In the genomic region with DNA sequence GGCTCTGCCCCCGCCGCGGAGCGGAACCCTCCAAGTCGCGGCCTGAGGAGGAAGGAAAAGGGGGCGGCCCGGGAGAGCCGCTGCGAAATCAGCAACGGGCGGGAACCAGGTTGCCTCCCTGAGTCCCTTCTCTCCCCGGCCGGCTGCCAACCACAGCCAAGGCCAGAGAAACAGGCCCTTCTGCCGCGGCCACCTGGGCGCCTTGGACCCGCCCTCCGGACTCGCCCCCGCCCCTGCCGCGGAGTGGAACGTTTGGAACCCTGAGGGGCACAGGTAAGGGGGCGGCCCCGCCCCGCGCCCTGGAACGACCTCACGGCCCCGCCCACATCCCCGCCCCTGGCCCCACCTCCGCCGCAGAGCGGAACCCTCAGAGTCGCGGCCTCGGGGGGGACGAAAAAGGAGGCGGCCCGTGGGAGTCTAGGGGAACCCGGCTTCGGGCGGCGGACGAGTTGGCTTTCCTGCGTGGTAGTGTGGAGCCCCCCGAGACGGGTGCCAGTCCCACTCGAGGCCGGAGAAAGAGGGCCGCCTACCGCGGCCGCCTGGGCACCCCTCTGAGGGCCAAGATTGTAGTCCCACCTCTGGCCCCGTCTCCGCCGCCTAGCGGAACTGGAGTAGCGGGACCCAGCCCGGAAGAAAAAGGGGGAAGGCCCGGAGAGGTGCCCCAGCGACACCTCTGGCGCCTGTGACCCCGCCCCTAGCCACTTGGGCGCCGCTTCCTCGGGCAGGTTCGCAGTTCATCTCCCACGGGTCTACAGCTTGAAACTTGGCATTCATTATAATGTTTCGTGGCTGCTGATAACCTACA, we compare ENCODE assay signal across 1 cellular context.
TF ChIP-seq lines count a peak whose summit lies in the region.

No MANE protein-coding gene starts in this region.

TF ChIP-seq in HepG2, 621 proteins besides CTCF, POLR2A, EP300 and RAD21 (continued from another document and continues in another):
- TF ChIP-seq, protein P1, sequence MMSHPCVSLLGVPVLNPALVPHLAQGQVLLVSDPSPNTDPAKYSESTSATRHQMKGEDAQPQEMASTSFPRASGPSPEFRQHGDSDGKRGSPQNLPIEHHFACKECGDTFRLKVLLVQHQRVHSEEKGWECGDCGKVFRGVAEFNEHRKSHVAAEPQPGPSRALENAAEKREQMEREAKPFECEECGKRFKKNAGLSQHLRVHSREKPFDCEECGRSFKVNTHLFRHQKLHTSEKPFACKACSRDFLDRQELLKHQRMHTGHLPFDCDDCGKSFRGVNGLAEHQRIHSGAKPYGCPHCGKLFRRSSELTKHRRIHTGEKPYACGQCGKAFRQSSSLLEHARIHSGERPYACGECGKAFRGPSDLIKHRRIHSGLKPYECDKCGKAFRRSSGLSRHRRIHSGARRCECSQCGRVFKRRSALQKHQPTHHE (CRISPR knock-in tag; IDR thresholded peaks at IDR 0.05; ENCODE audit: borderline replicate concordance) = 0 out of 2 replicates have a peak, but pooled peaks have one; percentile 12
- TF ChIP-seq, protein P2, sequence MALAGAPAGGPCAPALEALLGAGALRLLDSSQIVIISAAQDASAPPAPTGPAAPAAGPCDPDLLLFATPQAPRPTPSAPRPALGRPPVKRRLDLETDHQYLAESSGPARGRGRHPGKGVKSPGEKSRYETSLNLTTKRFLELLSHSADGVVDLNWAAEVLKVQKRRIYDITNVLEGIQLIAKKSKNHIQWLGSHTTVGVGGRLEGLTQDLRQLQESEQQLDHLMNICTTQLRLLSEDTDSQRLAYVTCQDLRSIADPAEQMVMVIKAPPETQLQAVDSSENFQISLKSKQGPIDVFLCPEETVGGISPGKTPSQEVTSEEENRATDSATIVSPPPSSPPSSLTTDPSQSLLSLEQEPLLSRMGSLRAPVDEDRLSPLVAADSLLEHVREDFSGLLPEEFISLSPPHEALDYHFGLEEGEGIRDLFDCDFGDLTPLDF (CRISPR knock-in tag; IDR thresholded peaks at IDR 0.05) = no peak
- TF ChIP-seq SMAD1 (CRISPR knock-in tag; IDR thresholded peaks at IDR 0.05; ENCODE audit: borderline replicate concordance, low read depth) (no peak), PHF21A (CRISPR knock-in tag; IDR thresholded peaks at IDR 0.05) (peak; percentile 60; the same call in 1 of the 2 replicates), ZFY (CRISPR knock-in tag; IDR thresholded peaks at IDR 0.05) (peak; percentile 75), ZNF543 (CRISPR knock-in tag; IDR thresholded peaks at IDR 0.05) (peak; percentile 79), ZFX (CRISPR knock-in tag; IDR thresholded peaks at IDR 0.05; ENCODE audit: low read depth) (peak; percentile 76), SIN3B (IDR thresholded peaks at IDR 0.05; ENCODE audit: low read length) (0 out of 2 replicates have a peak, but pooled peaks have one; percentile 22), PTBP1 (IDR thresholded peaks at IDR 0.05; ENCODE audit: low read depth, low read length, poor library complexity, severe bottlenecking) (no peak), TCF12 (IDR thresholded peaks at IDR 0.05) (no peak), TCF12 (CRISPR knock-in tag; IDR thresholded peaks at IDR 0.05) (0 out of 2 replicates have a peak, but pooled peaks have one; percentile 34), ZEB1 (IDR thresholded peaks at IDR 0.05; ENCODE audit: insufficient replicate concordance, low read depth) (peak; percentile 78), ZNF557 (CRISPR knock-in tag; IDR thresholded peaks at IDR 0.05) (no peak), DPF2 (CRISPR knock-in tag; IDR thresholded peaks at IDR 0.05; ENCODE audit: borderline replicate concordance, low read depth) (no peak), SOX6 (IDR thresholded peaks at IDR 0.05) (no peak), SOX6 (CRISPR knock-in tag; IDR thresholded peaks at IDR 0.05) (peak; percentile 30; the same call in 1 of the 2 replicates), ZC3H4 (CRISPR knock-in tag; IDR thresholded peaks at IDR 0.05; ENCODE audit: borderline replicate concordance) (no peak), TEAD3 (CRISPR knock-in tag; optimal IDR thresholded peaks at IDR 0.05; ENCODE audit: borderline replicate concordance) (peak; percentile 12), ZNF24 (IDR thresholded peaks at IDR 0.05) (0 out of 2 replicates have a peak, but pooled peaks have one; percentile 27), MAZ (IDR thresholded peaks at IDR 0.05; ENCODE audit: borderline replicate concordance, low read depth, low read length) (peak; percentile 3; the same call in 1 of the 2 replicates), MAZ (CRISPR knock-in tag; IDR thresholded peaks at IDR 0.05; ENCODE audit: low read depth) (peak; percentile 56; the same call in 1 of the 2 replicates), RARA (CRISPR knock-in tag; IDR thresholded peaks at IDR 0.05) (peak; percentile 39; the same call in 1 of the 2 replicates), ARID2 (CRISPR knock-in tag; IDR thresholded peaks at IDR 0.05; ENCODE audit: borderline replicate concordance) (no peak), GABPA (IDR thresholded peaks at IDR 0.05; ENCODE audit: low read depth, low read length) (peak; percentile 71), GABPA (CRISPR knock-in tag; IDR thresholded peaks at IDR 0.05; ENCODE audit: low read depth) (peak; percentile 90), KMT2B (CRISPR knock-in tag; IDR thresholded peaks at IDR 0.05) (peak; percentile 48; the same call in 1 of the 2 replicates), ZNF441 (CRISPR knock-in tag; IDR thresholded peaks at IDR 0.05; ENCODE audit: borderline replicate concordance) (0 out of 2 replicates have a peak, but pooled peaks have one; percentile 11), RBFOX2 (IDR thresholded peaks at IDR 0.05; ENCODE audit: low read depth, low read length) (peak; percentile 81), POLR2AphosphoS5 (IDR thresholded peaks at IDR 0.05; ENCODE audit: low read depth, low read length) (peak; percentile 49), SP1 (IDR thresholded peaks at IDR 0.05) (no peak), SP1 (CRISPR knock-in tag; IDR thresholded peaks at IDR 0.05) (peak; percentile 72), NR3C1 (CRISPR knock-in tag; IDR thresholded peaks at IDR 0.05) (no peak), TBX2 (CRISPR knock-in tag; IDR thresholded peaks at IDR 0.05; ENCODE audit: borderline replicate concordance) (peak; percentile 86; the same call in 1 of the 2 replicates), ZNF713 (CRISPR knock-in tag; IDR thresholded peaks at IDR 0.05) (0 out of 2 replicates have a peak, but pooled peaks have one; percentile 53), SAP130 (CRISPR knock-in tag; IDR thresholded peaks at IDR 0.05; ENCODE audit: low read depth) (peak; percentile 38), ADNP (CRISPR knock-in tag; IDR thresholded peaks at IDR 0.05) (no peak), ZFP41 (CRISPR knock-in tag; IDR thresholded peaks at IDR 0.05; ENCODE audit: borderline replicate concordance) (no peak), PHF20 (CRISPR knock-in tag; IDR thresholded peaks at IDR 0.05) (peak; percentile 68), RBAK (CRISPR knock-in tag; IDR thresholded peaks at IDR 0.05) (no peak), SALL1 (CRISPR knock-in tag; IDR thresholded peaks at IDR 0.05) (peak; percentile 7), ZNF878 (CRISPR knock-in tag; IDR thresholded peaks at IDR 0.05) (no peak)
- TF ChIP-seq, protein P3, sequence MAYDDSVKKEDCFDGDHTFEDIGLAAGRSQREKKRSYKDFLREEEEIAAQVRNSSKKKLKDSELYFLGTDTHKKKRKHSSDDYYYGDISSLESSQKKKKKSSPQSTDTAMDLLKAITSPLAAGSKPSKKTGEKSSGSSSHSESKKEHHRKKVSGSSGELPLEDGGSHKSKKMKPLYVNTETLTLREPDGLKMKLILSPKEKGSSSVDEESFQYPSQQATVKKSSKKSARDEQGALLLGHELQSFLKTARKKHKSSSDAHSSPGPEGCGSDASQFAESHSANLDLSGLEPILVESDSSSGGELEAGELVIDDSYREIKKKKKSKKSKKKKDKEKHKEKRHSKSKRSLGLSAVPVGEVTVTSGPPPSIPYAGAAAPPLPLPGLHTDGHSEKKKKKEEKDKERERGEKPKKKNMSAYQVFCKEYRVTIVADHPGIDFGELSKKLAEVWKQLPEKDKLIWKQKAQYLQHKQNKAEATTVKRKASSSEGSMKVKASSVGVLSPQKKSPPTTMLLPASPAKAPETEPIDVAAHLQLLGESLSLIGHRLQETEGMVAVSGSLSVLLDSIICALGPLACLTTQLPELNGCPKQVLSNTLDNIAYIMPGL (CRISPR knock-in tag; IDR thresholded peaks at IDR 0.05; ENCODE audit: borderline replicate concordance in 1 of 2, low read depth in 1 of 2) = 0 out of 4 replicates have a peak, but pooled peaks of 1 of the 2 experiments have one; percentile 31
- TF ChIP-seq, protein P4, sequence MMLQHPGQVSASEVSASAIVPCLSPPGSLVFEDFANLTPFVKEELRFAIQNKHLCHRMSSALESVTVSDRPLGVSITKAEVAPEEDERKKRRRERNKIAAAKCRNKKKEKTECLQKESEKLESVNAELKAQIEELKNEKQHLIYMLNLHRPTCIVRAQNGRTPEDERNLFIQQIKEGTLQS (CRISPR knock-in tag; IDR thresholded peaks at IDR 0.05) = no peak
- TF ChIP-seq, protein P5, sequence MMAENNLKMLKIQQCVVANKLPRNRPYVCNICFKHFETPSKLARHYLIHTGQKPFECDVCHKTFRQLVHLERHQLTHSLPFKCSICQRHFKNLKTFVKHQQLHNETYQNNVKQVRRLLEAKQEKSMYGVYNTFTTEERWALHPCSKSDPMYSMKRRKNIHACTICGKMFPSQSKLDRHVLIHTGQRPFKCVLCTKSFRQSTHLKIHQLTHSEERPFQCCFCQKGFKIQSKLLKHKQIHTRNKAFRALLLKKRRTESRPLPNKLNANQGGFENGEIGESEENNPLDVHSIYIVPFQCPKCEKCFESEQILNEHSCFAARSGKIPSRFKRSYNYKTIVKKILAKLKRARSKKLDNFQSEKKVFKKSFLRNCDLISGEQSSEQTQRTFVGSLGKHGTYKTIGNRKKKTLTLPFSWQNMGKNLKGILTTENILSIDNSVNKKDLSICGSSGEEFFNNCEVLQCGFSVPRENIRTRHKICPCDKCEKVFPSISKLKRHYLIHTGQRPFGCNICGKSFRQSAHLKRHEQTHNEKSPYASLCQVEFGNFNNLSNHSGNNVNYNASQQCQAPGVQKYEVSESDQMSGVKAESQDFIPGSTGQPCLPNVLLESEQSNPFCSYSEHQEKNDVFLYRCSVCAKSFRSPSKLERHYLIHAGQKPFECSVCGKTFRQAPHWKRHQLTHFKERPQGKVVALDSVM (CRISPR knock-in tag; IDR thresholded peaks at IDR 0.05) = 0 out of 2 replicates have a peak, but pooled peaks have one; percentile 31
- TF ChIP-seq, protein P6, sequence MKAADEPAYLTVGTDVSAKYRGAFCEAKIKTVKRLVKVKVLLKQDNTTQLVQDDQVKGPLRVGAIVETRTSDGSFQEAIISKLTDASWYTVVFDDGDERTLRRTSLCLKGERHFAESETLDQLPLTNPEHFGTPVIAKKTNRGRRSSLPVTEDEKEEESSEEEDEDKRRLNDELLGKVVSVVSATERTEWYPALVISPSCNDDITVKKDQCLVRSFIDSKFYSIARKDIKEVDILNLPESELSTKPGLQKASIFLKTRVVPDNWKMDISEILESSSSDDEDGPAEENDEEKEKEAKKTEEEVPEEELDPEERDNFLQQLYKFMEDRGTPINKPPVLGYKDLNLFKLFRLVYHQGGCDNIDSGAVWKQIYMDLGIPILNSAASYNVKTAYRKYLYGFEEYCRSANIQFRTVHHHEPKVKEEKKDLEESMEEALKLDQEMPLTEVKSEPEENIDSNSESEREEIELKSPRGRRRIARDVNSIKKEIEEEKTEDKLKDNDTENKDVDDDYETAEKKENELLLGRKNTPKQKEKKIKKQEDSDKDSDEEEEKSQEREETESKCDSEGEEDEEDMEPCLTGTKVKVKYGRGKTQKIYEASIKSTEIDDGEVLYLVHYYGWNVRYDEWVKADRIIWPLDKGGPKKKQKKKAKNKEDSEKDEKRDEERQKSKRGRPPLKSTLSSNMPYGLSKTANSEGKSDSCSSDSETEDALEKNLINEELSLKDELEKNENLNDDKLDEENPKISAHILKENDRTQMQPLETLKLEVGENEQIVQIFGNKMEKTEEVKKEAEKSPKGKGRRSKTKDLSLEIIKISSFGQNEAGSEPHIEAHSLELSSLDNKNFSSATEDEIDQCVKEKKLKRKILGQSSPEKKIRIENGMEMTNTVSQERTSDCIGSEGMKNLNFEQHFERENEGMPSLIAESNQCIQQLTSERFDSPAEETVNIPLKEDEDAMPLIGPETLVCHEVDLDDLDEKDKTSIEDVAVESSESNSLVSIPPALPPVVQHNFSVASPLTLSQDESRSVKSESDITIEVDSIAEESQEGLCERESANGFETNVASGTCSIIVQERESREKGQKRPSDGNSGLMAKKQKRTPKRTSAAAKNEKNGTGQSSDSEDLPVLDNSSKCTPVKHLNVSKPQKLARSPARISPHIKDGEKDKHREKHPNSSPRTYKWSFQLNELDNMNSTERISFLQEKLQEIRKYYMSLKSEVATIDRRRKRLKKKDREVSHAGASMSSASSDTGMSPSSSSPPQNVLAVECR (CRISPR knock-in tag; IDR thresholded peaks at IDR 0.05; ENCODE audit: borderline replicate concordance) = peak; percentile 47; the same call in 1 of the 2 replicates
- TF ChIP-seq, protein P7, sequence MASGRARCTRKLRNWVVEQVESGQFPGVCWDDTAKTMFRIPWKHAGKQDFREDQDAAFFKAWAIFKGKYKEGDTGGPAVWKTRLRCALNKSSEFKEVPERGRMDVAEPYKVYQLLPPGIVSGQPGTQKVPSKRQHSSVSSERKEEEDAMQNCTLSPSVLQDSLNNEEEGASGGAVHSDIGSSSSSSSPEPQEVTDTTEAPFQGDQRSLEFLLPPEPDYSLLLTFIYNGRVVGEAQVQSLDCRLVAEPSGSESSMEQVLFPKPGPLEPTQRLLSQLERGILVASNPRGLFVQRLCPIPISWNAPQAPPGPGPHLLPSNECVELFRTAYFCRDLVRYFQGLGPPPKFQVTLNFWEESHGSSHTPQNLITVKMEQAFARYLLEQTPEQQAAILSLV (CRISPR knock-in tag; IDR thresholded peaks at IDR 0.05; ENCODE audit: borderline replicate concordance) = no peak
- TF ChIP-seq, protein P8, sequence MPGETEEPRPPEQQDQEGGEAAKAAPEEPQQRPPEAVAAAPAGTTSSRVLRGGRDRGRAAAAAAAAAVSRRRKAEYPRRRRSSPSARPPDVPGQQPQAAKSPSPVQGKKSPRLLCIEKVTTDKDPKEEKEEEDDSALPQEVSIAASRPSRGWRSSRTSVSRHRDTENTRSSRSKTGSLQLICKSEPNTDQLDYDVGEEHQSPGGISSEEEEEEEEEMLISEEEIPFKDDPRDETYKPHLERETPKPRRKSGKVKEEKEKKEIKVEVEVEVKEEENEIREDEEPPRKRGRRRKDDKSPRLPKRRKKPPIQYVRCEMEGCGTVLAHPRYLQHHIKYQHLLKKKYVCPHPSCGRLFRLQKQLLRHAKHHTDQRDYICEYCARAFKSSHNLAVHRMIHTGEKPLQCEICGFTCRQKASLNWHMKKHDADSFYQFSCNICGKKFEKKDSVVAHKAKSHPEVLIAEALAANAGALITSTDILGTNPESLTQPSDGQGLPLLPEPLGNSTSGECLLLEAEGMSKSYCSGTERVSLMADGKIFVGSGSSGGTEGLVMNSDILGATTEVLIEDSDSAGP (CRISPR knock-in tag; IDR thresholded peaks at IDR 0.05; ENCODE audit: borderline replicate concordance) = peak; percentile 34; the same call in 1 of the 2 replicates
- TF ChIP-seq, protein P9, sequence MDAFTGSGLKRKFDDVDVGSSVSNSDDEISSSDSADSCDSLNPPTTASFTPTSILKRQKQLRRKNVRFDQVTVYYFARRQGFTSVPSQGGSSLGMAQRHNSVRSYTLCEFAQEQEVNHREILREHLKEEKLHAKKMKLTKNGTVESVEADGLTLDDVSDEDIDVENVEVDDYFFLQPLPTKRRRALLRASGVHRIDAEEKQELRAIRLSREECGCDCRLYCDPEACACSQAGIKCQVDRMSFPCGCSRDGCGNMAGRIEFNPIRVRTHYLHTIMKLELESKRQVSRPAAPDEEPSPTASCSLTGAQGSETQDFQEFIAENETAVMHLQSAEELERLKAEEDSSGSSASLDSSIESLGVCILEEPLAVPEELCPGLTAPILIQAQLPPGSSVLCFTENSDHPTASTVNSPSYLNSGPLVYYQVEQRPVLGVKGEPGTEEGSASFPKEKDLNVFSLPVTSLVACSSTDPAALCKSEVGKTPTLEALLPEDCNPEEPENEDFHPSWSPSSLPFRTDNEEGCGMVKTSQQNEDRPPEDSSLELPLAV (CRISPR knock-in tag; conservative IDR thresholded peaks at IDR 0.05; ENCODE audit: low read depth) = no peak
